In genomic region chr5:30752015-30752414, GRCh38 we compare ENCODE assay signal across 24 cellular contexts.
"Had no signal": no experiment of that assay in that cellular context is flagged by ENCODE, and none has a peak within 500 bp of the region (broad histone marks: within the 10 kb centered on the region; RNA-seq: fewer than 3 reads in every experiment).

No MANE protein-coding gene starts in this region.

- H3K4me3 ChIP-seq: dorsolateral prefrontal cortex, esophagus muscularis mucosa, gastrocnemius medialis, lung, neural progenitor cell, ovary, smooth muscle cell, suprapubic skin, tibial artery had no signal

- ATAC-seq: gastrocnemius medialis; left colon; left ventricle myocardium superior; natural killer cell treated with Interleukin-12 subunit alpha and Interleukin-12 subunit beta and Interleukin-15 and Interleukin-18, amount 100 ng/mL, for 72 hours; right cardiac atrium; stimulated activated effector memory CD8-positive, alpha-beta T cell treated with anti-CD3 and anti-CD28 coated beads, Interleukin-12 subunit alpha, Interleukin-12 subunit beta, amount 100 ng/mL, for 72 hours; stimulated activated naive CD8-positive, alpha-beta T cell treated with anti-CD3 and anti-CD28 coated beads, Interleukin-15, Interleukin-2, amounts not matched to agents 100 U/mL and 50 U/mL, for 24 hours had no signal

- FAIRE-seq: keratinocyte had no signal

- DNase-seq: cortex of kidney; dorsolateral prefrontal cortex; effector CD8-positive, alpha-beta T cell; gastrocnemius medialis; glutamatergic neuron; left colon; left ventricle myocardium superior; mesenchymal stem cell; midbrain; nucleus accumbens; ovary; right cardiac atrium; stimulated activated CD4-positive, alpha-beta T cell treated with anti-CD3 and anti-CD28 coated beads, Interleukin-4, amount 100 ng/mL, for 1 hour; stimulated activated CD8-positive, alpha-beta memory T cell treated with anti-CD3 and anti-CD28 coated beads, Interleukin-4, amount 100 ng/mL, for 48 hours; stimulated activated naive CD8-positive, alpha-beta T cell treated with anti-CD3 and anti-CD28 coated beads, Interleukin-15, Interleukin-2, amounts not matched to agents 100 U/mL and 50 U/mL, for 24 hours; tibial artery had no signal
